In genomic region chr11:13210424-13210823, GRCh38 we compare ENCODE assay signal across 8 cellular contexts.
A peak's percentile ranks its signal among the peaks of the same experiment; 100 is the strongest.
DNase-seq lines count a peak whose midpoint lies in the region; ATAC-seq and TF ChIP-seq lines count a peak whose summit lies in the region.

No MANE protein-coding gene starts in this region.

- H3K27ac ChIP-seq in OCI-LY3 (ENCODE audit: low read length) (no peak overlapping the region), left lung (no peak overlapping the region)

- no peak overlapping the region for H2AFZ ChIP-seq in OCI-LY3 (ENCODE audit: low read depth, low read length)

- H3K9ac ChIP-seq in OCI-LY3 (ENCODE audit: low read length) = no peak overlapping the region

- ATAC-seq in left lung = peak; percentile 67
- no peak for ATAC-seq in HG03520 (IDR thresholded peaks at IDR 0.05; ENCODE audit: unreplicated experiment)
- ATAC-seq in GM18498 (IDR thresholded peaks at IDR 0.05; ENCODE audit: unreplicated experiment) = no peak

- H3K4me3 ChIP-seq in OCI-LY3 (ENCODE audit: low read length) (no peak overlapping the region), left lung (no peak overlapping the region)

- H3K4me2 ChIP-seq in OCI-LY3 (ENCODE audit: low read length) = no peak overlapping the region

- no peaks in the 10 kb centered on the region for H3K36me3 ChIP-seq in OCI-LY3 (replicated peaks; ENCODE audit: low read depth, low read length)
- H3K36me3 ChIP-seq in left lung = no peaks in the 10 kb centered on the region

- no peaks in the 10 kb centered on the region for H3K9me3 ChIP-seq in OCI-LY3 (ENCODE audit: insufficient read depth, low read length)
- no peaks in the 10 kb centered on the region for H3K9me3 ChIP-seq in left lung

- TF ChIP-seq CTCF in OCI-LY3 (IDR thresholded peaks at IDR 0.05; ENCODE audit: low read depth, low read length) (peak; percentile 62), left lung (IDR thresholded peaks at IDR 0.05) (peak; percentile 47 to 54)

- H3K27me3 ChIP-seq in OCI-LY3 (ENCODE audit: low read depth, low read length) (0 out of 2 replicates have a peak, but pooled peaks cover 8% of the 10 kb centered on the region), left lung (no peaks in the 10 kb centered on the region)

- intact Hi-C loops in left lung (cut with DNase I) = no loop called here

- H4K20me1 ChIP-seq in OCI-LY3 (ENCODE audit: insufficient read depth, low read length) = no peaks in the 10 kb centered on the region

- no peaks in the 10 kb centered on the region for H3K79me2 ChIP-seq in OCI-LY3 (ENCODE audit: low read length)

- H3K4me1 ChIP-seq in OCI-LY3 (ENCODE audit: low read length) = peaks cover 37% of the 10 kb centered on the region
- peaks cover 0 to 22% of the 10 kb centered on the region in 2 donors for H3K4me1 ChIP-seq in left lung

- peak; percentile 52 for DNase-seq in DMS79 (lab: John Stamatoyannopoulos, UW)
- peak; percentile 21 for DNase-seq in HuH-7.5 (ENCODE audit: low spot score)
- DNase-seq in central memory CD4-positive, alpha-beta T cell = peak; percentile 18
- DNase-seq in left lung = peak in 1 of 2 donors; percentile 49
- DNase-seq in ureter (ENCODE audit: low spot score) = peak; percentile 58
